ENCODE assay signal across 1 cellular context in the genomic region with DNA sequence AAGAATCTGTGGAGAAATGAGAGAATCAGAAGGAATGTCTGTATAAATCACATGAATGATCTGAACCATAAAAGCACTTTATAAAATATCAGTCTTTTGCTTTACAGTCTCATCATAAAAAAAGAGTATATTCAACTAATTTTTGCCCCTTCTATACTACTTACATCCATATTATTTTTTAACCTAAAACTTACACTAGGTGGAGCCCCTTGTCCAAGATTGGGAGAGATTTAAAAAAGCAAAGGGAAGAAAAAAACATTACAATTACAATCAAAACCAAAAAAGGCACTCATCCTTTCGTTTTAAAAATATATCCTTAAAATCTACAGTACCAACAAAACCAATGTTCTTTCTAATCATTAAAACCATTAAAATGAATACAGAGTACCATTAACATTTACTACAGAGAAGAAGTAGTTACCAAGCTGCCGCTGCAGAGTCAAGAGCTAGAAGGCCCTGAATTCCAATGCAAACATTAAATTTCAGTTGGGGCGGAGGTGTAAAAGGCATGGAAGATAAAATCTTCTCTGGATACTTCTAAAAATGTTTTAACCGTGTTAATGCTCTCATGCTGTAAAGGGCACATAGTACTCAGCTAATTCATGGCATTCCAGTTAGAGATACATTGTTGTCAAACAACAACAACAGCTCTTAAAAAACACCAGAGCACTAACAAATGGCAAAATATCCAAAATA.
TF ChIP-seq lines count a peak whose summit lies in the region.

No MANE protein-coding gene starts in this region.

TF ChIP-seq in liver, 16 proteins besides CTCF, POLR2A, EP300 and RAD21 (continued from another document):
- TF ChIP-seq EGR1 (IDR thresholded peaks at IDR 0.05; ENCODE audit: low read depth in 2 of 2) (no peak), FOXA1 (IDR thresholded peaks at IDR 0.05) (no peak), HNF4G (IDR thresholded peaks at IDR 0.05) (no peak), GABPA (IDR thresholded peaks at IDR 0.05 in 1 of 2, conservative IDR thresholded peaks at IDR 0.05 in 1 of 2) (no peak), YY1 (IDR thresholded peaks at IDR 0.05) (no peak)
- TF ChIP-seq, protein P1, sequence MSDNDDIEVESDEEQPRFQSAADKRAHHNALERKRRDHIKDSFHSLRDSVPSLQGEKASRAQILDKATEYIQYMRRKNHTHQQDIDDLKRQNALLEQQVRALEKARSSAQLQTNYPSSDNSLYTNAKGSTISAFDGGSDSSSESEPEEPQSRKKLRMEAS (IDR thresholded peaks at IDR 0.05), result no peak
